ENCODE assay signal across 15 cellular contexts in genomic region chr1:160855181-160855981, GRCh38. TPM values are rescaled to one million over a fixed set of nuclear protein-coding genes. Genes with fewer than 3 reads are reported as not detected.
A peak's percentile ranks its signal among the peaks of the same experiment; 100 is the strongest.
DNase-seq lines count a peak whose midpoint lies in the region; ATAC-seq and TF ChIP-seq lines count a peak whose summit lies in the region.
"Had no signal": no experiment of that assay in that cellular context is flagged by ENCODE, and none has a peak within 500 bp of the region (broad histone marks: within the 10 kb centered on the region; RNA-seq: fewer than 3 reads in every experiment).

No MANE protein-coding gene starts in this region.

- intact Hi-C loops in stomach (cut with DNase I; ENCODE audit: low total_unique reads): no loop called here

- no peak overlapping the region for H3K4me3 Mint-ChIP-seq in activated T-cell treated with anti-CD3 and anti-CD28 coated beads, Interleukin-2, amount 50 U/mL, for 72 hours
- H3K4me3 Mint-ChIP-seq in activated T-cell treated with anti-CD3 and anti-CD28 coated beads, Interleukin-2, amount 50 U/mL, for 24 hours: no peak overlapping the region

- peak overlapping the region; percentile 86 for H3K9ac ChIP-seq in Loucy (ENCODE audit: low read depth, low read length, poor library complexity, severe bottlenecking)

- TF ChIP-seq CTCF in Loucy (conservative IDR thresholded peaks at IDR 0.05; ENCODE audit: low read length) (no peak), stomach (IDR thresholded peaks at IDR 0.05) (no peak)

- H3K9me2 ChIP-seq in Loucy (replicated peaks; ENCODE audit: low read depth, low read length): no peaks in the 10 kb centered on the region

- H3K36me3 ChIP-seq in Loucy (ENCODE audit: insufficient read depth, low read length): no peaks in the 10 kb centered on the region
- H3K36me3 ChIP-seq in stomach: no peaks in the 10 kb centered on the region
- H3K36me3 ChIP-seq: uterus had no signal

- H3K4me3 ChIP-seq in Loucy (ENCODE audit: low read length, poor library complexity, severe bottlenecking) (peak overlapping the region; percentile 73), stomach (no peak overlapping the region)
- H3K4me3 ChIP-seq: coronary artery, uterus had no signal

- no peaks in the 10 kb centered on the region for H3K9me3 Mint-ChIP-seq in activated T-cell treated with anti-CD3 and anti-CD28 coated beads, Interleukin-2, amount 50 U/mL, for 72 hours
- H3K9me3 Mint-ChIP-seq in activated T-cell treated with anti-CD3 and anti-CD28 coated beads, Interleukin-2, amount 50 U/mL, for 24 hours: no peaks in the 10 kb centered on the region

- peak; percentile 24 to 32 for DNase-seq in activated T-cell treated with anti-CD3 and anti-CD28 coated beads, Interleukin-2, amount 50 U/mL, for 72 hours
- DNase-seq in activated T-cell treated with anti-CD3 and anti-CD28 coated beads, Interleukin-2, amount 50 U/mL, for 24 hours: no peak
- peak; percentile 45 for DNase-seq in stimulated activated naive CD8-positive, alpha-beta T cell treated with anti-CD3 and anti-CD28 coated beads, Interleukin-15, Interleukin-2, amounts not matched to agents 100 U/mL and 50 U/mL, for 24 hours
- DNase-seq in SW480 (ENCODE audit: low spot score) (no peak), stomach (no peak), HK-2 (ENCODE audit: unreplicated experiment) (no peak)
- DNase-seq: activated T-cell treated with anti-CD3 and anti-CD28 coated beads for 4 hours; hypothalamus; NCI-H2107; stimulated activated CD4-positive, alpha-beta T cell treated with anti-CD3 and anti-CD28 coated beads, Interleukin-2, amount 100 ng/mL, for 48 hours; uterus had no signal

- H3K27me3 ChIP-seq in Loucy (ENCODE audit: insufficient read depth, low read length, poor library complexity, severe bottlenecking): no peaks in the 10 kb centered on the region
- no peaks in the 10 kb centered on the region for H3K27me3 ChIP-seq in stomach
- H3K27me3 ChIP-seq: uterus had no signal

- peaks cover 96% of the 10 kb centered on the region for H3K79me2 ChIP-seq in Loucy (ENCODE audit: insufficient read depth, low read length)

- TF ChIP-seq POLR2A in stomach (IDR thresholded peaks at IDR 0.05): no peak

- H3K4me1 Mint-ChIP-seq in activated T-cell treated with anti-CD3 and anti-CD28 coated beads, Interleukin-2, amount 50 U/mL, for 72 hours (ENCODE audit: low read depth): peaks cover 5% of the 10 kb centered on the region
- peaks cover 4% of the 10 kb centered on the region for H3K4me1 Mint-ChIP-seq in activated T-cell treated with anti-CD3 and anti-CD28 coated beads, Interleukin-2, amount 50 U/mL, for 24 hours (ENCODE audit: low read depth)

- peaks cover 3% of the 10 kb centered on the region for H4K20me1 ChIP-seq in Loucy (ENCODE audit: insufficient read depth, low read length, poor library complexity, severe bottlenecking)

- WGBS in stomach, 5 donors: 61 to 81% (median 71%) methylated on average over 9 of the region's 9 CpGs

- peak; percentile 66 to 78 for ATAC-seq in activated T-cell treated with anti-CD3 and anti-CD28 coated beads, Interleukin-2, amount 50 U/mL, for 72 hours (replicated peaks in 1 of 2)
- peak; percentile 68 for ATAC-seq in HG02763 (IDR thresholded peaks at IDR 0.05; ENCODE audit: unreplicated experiment)
- peak; percentile 61 for ATAC-seq in stimulated activated naive CD8-positive, alpha-beta T cell treated with anti-CD3 and anti-CD28 coated beads, Interleukin-15, Interleukin-2, amounts not matched to agents 100 U/mL and 50 U/mL, for 24 hours

- H3K27ac Mint-ChIP-seq in activated T-cell treated with anti-CD3 and anti-CD28 coated beads, Interleukin-2, amount 50 U/mL, for 72 hours: no peak overlapping the region
- no peak overlapping the region for H3K27ac Mint-ChIP-seq in activated T-cell treated with anti-CD3 and anti-CD28 coated beads, Interleukin-2, amount 50 U/mL, for 24 hours

- peaks cover 13% of the 10 kb centered on the region; the same call in 1 of the 2 replicates for H3F3A ChIP-seq in Loucy (ENCODE audit: low read depth)

- H3K9me3 ChIP-seq in Loucy (ENCODE audit: insufficient read depth, low read depth, low read length) (0 out of 2 replicates have a peak, but pooled peaks cover 3% of the 10 kb centered on the region), stomach (peaks cover 0 to 4% (median 0%) of the 10 kb centered on the region in 4 donors)
- H3K9me3 ChIP-seq: uterus had no signal

- no peak overlapping the region for H2AFZ ChIP-seq in Loucy (ENCODE audit: low read length)

- no peaks in the 10 kb centered on the region for H3K27me3 Mint-ChIP-seq in activated T-cell treated with anti-CD3 and anti-CD28 coated beads, Interleukin-2, amount 50 U/mL, for 72 hours (ENCODE audit: low read depth)
- H3K27me3 Mint-ChIP-seq in activated T-cell treated with anti-CD3 and anti-CD28 coated beads, Interleukin-2, amount 50 U/mL, for 24 hours: no peaks in the 10 kb centered on the region

- H3K4me1 ChIP-seq in Loucy (ENCODE audit: insufficient read depth, low read length, poor library complexity, severe bottlenecking) (peaks cover 80% of the 10 kb centered on the region), stomach (peaks cover 0 to 8% (median 4%) of the 10 kb centered on the region in 4 donors)
- H3K4me1 ChIP-seq: uterus had no signal

- no peaks in the 10 kb centered on the region for H3K36me3 Mint-ChIP-seq in activated T-cell treated with anti-CD3 and anti-CD28 coated beads, Interleukin-2, amount 50 U/mL, for 72 hours (ENCODE audit: insufficient read depth in 2 of 2)
- no peaks in the 10 kb centered on the region for H3K36me3 Mint-ChIP-seq in activated T-cell treated with anti-CD3 and anti-CD28 coated beads, Interleukin-2, amount 50 U/mL, for 24 hours (ENCODE audit: low read depth)

- TF ChIP-seq EP300 in stomach (IDR thresholded peaks at IDR 0.05): no peak

- peak overlapping the region; percentile 96 for H3K4me2 ChIP-seq in Loucy (ENCODE audit: low read depth, low read length, poor library complexity, severe bottlenecking)

- H3K27ac ChIP-seq in stomach: no peak overlapping the region
- H3K27ac ChIP-seq: coronary artery, uterus had no signal

RNA-seq across cellular contexts. Expression of gene CD244, which starts 7.3 kb away (rescaled TPM):
- total RNA-seq in activated T-cell treated with anti-CD3 and anti-CD28 coated beads, Interleukin-2, amount 50 U/mL, for 72 hours: 1 to 10 TPM in 1 of 2 donors, under 1 TPM in 1; 0.91 to 1.4 TPM
- total RNA-seq in stomach: 1 to 10 TPM in 1 of 5 donors, under 1 TPM in 1, not detected in 3; 0.43 to 1.1 TPM
- polyA plus RNA-seq in stomach: under 1 TPM; 0.15 to 0.61 (median 0.37) TPM
- total RNA-seq: A673 had no signal

RNA-seq across cellular contexts. Expression of gene ITLN1, which starts 29.6 kb away (rescaled TPM):
- not detected for total RNA-seq in activated T-cell treated with anti-CD3 and anti-CD28 coated beads, Interleukin-2, amount 50 U/mL, for 72 hours
- total RNA-seq in stomach: 100 to 1,000 TPM in 2 of 5 donors, 10 to 100 TPM in 1, 1 to 10 TPM in 1, not detected in 1; 1.2 to 241 (median 55.3) TPM
- polyA plus RNA-seq in stomach: 10 to 100 TPM in 1 of 3 donors, 1 to 10 TPM in 2; 1.5 to 10.1 (median 7.6) TPM
- total RNA-seq: A673 had no signal

RNA-seq across cellular contexts. Expression of gene LY9, which starts 59.4 kb away (rescaled TPM):
- total RNA-seq in activated T-cell treated with anti-CD3 and anti-CD28 coated beads, Interleukin-2, amount 50 U/mL, for 72 hours: 10 to 100 TPM in 1 of 2 donors, 1 to 10 TPM in 1; 7.6 to 19.0 TPM
- total RNA-seq in stomach: 1 to 10 TPM in 3 of 5 donors, not detected in 2; 1.3 to 7.5 (median 1.7) TPM
- polyA plus RNA-seq in stomach: 1 to 10 TPM in 1 of 3 donors, under 1 TPM in 2; 0.25 to 1.1 (median 0.63) TPM
- total RNA-seq: A673 had no signal

Comparison
In these comparisons a context has a peak if more than half of its experiments do, and no peak if none do; other contexts are left out.
1. DNase-seq: peak in activated T-cell treated with anti-CD3 and anti-CD28 coated beads, Interleukin-2, amount 50 U/mL, for 72 hours (2 of 2) and stimulated activated naive CD8-positive, alpha-beta T cell treated with anti-CD3 and anti-CD28 coated beads, Interleukin-15, Interleukin-2, amounts not matched to agents 100 U/mL and 50 U/mL, for 24 hours (single experiment); none in activated T-cell treated with anti-CD3 and anti-CD28 coated beads, Interleukin-2, amount 50 U/mL, for 24 hours (single experiment), SW480 (single experiment), stomach (single experiment) and HK-2 (single experiment).
2. Peak in every context shown above with its lines, with median percentiles within 50 percentile points of each other: ATAC-seq.